15 cellular contexts compared by ENCODE assay signal in the genomic region with DNA sequence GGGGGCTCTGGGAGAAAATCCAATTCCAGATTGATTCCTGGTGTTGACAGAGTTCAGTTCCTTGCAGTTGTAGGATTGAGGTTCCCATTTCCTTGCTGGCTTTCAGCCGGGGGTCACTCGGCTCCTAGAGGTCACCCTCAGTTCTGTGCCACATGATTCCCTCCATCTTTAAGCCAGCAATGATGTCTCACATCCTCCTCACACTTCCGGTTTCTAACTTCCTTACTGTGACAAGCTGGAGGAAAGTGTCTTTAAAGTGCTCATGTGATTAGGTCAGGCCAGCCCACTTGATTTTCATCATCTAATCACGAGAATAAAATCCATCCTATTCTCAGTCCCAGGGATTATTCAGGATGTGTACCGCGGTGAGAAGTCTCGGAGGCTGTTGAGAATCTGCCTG. TPM values are rescaled to one million over a fixed set of nuclear protein-coding genes. Genes with fewer than 3 reads are reported as not detected.
A peak's percentile ranks its signal among the peaks of the same experiment; 100 is the strongest.
DNase-seq lines count a peak whose midpoint lies in the region; ATAC-seq and TF ChIP-seq lines count a peak whose summit lies in the region.
"Had no signal": no experiment of that assay in that cellular context is flagged by ENCODE, and none has a peak within 500 bp of the region (broad histone marks: within the 10 kb centered on the region; RNA-seq: fewer than 3 reads in every experiment).

No MANE protein-coding gene starts in this region.

- H3K4me1 Mint-ChIP-seq in activated CD4-positive, alpha-beta T cell treated with anti-CD3 and anti-CD28 coated beads, Interleukin-2, amount 10 ng/mL, durations not matched to agents 7 days and 5 days, result peaks cover 2% of the 10 kb centered on the region

- H3K27me3 ChIP-seq in GM06990 (replicated peaks; ENCODE audit: control insufficient read depth, insufficient read depth, low read length), result no peaks in the 10 kb centered on the region
- H3K27me3 ChIP-seq in SU-DHL-6 (ENCODE audit: low read length), result no peaks in the 10 kb centered on the region
- H3K27me3 ChIP-seq: pancreas had no signal

- no peak overlapping the region for H3K27ac Mint-ChIP-seq in activated CD4-positive, alpha-beta T cell treated with anti-CD3 and anti-CD28 coated beads, Interleukin-2, amount 10 ng/mL, durations not matched to agents 7 days and 5 days
- H3K27ac Mint-ChIP-seq: activated T-helper 2 cell treated with anti-CD3 and anti-CD28 coated beads, Interferon-gamma antibody, Interleukin-2, Interleukin-4, amounts not matched to agents 10 μg/mL and 5 μg/mL and 100 μg/mL, durations not matched to agents 14 hours and 24 hours and 36 hours; CD14-positive monocyte had no signal

- H3F3A ChIP-seq in SU-DHL-6 (ENCODE audit: insufficient read depth), result no peaks in the 10 kb centered on the region

- CTCF ChIA-PET in activated CD4-positive, alpha-beta T cell treated with anti-CD3 and anti-CD28 coated beads, Interleukin-2, amount 10 ng/mL, durations not matched to agents 7 days and 5 days (lab: Charles Lee), result interaction anchor here (0.6 to 1.0 kb wide), 2 partner anchors 30 to 187 kb away, joined by 3 to 4 read pairs; no protein-coding TSS in a partner anchor

- ATAC-seq in GM21367 (IDR thresholded peaks at IDR 0.05; ENCODE audit: unreplicated experiment), result peak; percentile 58
- ATAC-seq in HG03457 (IDR thresholded peaks at IDR 0.05; ENCODE audit: unreplicated experiment), result peak; percentile 66
- no peak for ATAC-seq in GM19328 (IDR thresholded peaks at IDR 0.05; ENCODE audit: unreplicated experiment)
- ATAC-seq: pancreas had no signal

- no peaks in the 10 kb centered on the region for H3K36me3 Mint-ChIP-seq in activated CD4-positive, alpha-beta T cell treated with anti-CD3 and anti-CD28 coated beads, Interleukin-2, amount 10 ng/mL, durations not matched to agents 7 days and 5 days (ENCODE audit: low read depth)
- H3K36me3 Mint-ChIP-seq: CD14-positive monocyte had no signal

- H3K79me2 ChIP-seq in SU-DHL-6 (ENCODE audit: insufficient read depth, low read length), result no peaks in the 10 kb centered on the region

- H3K27ac ChIP-seq in SU-DHL-6 (ENCODE audit: low read depth, low read length), result no peak overlapping the region
- H3K27ac ChIP-seq: pancreas had no signal

- TF ChIP-seq CTCF in GM06990 (IDR thresholded peaks at IDR 0.05; ENCODE audit: insufficient read depth, low read length, poor library complexity, severe bottlenecking) (no peak), SU-DHL-6 (IDR thresholded peaks at IDR 0.05; ENCODE audit: insufficient read depth, low read length, poor library complexity, severe bottlenecking) (no peak)

- H3K9me3 Mint-ChIP-seq in activated CD4-positive, alpha-beta T cell treated with anti-CD3 and anti-CD28 coated beads, Interleukin-2, amount 10 ng/mL, durations not matched to agents 7 days and 5 days, result no peaks in the 10 kb centered on the region
- H3K9me3 Mint-ChIP-seq: activated T-helper 2 cell treated with anti-CD3 and anti-CD28 coated beads, Interferon-gamma antibody, Interleukin-2, Interleukin-4, amounts not matched to agents 10 μg/mL and 5 μg/mL and 100 μg/mL, durations not matched to agents 14 hours and 24 hours and 36 hours had no signal

- no peaks in the 10 kb centered on the region for H3K9me3 ChIP-seq in SU-DHL-6 (ENCODE audit: insufficient read depth, low read length)
- H3K9me3 ChIP-seq: pancreas had no signal

- peaks cover 8% of the 10 kb centered on the region for H3K27me3 Mint-ChIP-seq in activated CD4-positive, alpha-beta T cell treated with anti-CD3 and anti-CD28 coated beads, Interleukin-2, amount 10 ng/mL, durations not matched to agents 7 days and 5 days

- H3K4me2 ChIP-seq in SU-DHL-6 (ENCODE audit: low read depth, low read length, poor library complexity, severe bottlenecking), result no peak overlapping the region

- no peaks in the 10 kb centered on the region for H4K20me1 ChIP-seq in SU-DHL-6 (ENCODE audit: low read depth, low read length)

- no peak overlapping the region for H3K4me3 Mint-ChIP-seq in activated CD4-positive, alpha-beta T cell treated with anti-CD3 and anti-CD28 coated beads, Interleukin-2, amount 10 ng/mL, durations not matched to agents 7 days and 5 days
- H3K4me3 Mint-ChIP-seq: CD14-positive monocyte had no signal

- no peaks in the 10 kb centered on the region for H3K9me2 ChIP-seq in SU-DHL-6 (replicated peaks; ENCODE audit: insufficient read depth, low read length)

- no peak overlapping the region for H3K9ac ChIP-seq in SU-DHL-6 (ENCODE audit: low read length)

- H2AFZ ChIP-seq in SU-DHL-6 (ENCODE audit: low read depth, low read length, severe bottlenecking), result peak overlapping the region; percentile 83

- DNase-seq in GM06990 (ENCODE audit: extremely low read depth, insufficient read length) (peak; percentile 3), COLO668 (lab: John Stamatoyannopoulos, UW; ENCODE audit: unreplicated experiment) (no peak), C1 segment of cervical spinal cord (lab: John Stamatoyannopoulos, UW) (no peak)
- no peak for DNase-seq in activated CD4-positive, alpha-beta T cell treated with anti-CD3 and anti-CD28 coated beads, Interleukin-2, amount 10 ng/mL, durations not matched to agents 7 days and 5 days
- DNase-seq: activated CD4-positive, CD25-positive, alpha-beta regulatory T cell; hypothalamus; NCI-H2081 treated with DMSO at 0.1 percent for 48 hours; pancreas had no signal

- no peaks in the 10 kb centered on the region for H3K36me3 ChIP-seq in GM06990 (ENCODE audit: control insufficient read depth, insufficient read depth, low read length)
- no peaks in the 10 kb centered on the region for H3K36me3 ChIP-seq in SU-DHL-6 (ENCODE audit: low read length)
- H3K36me3 ChIP-seq: pancreas had no signal

- H3K4me3 ChIP-seq in GM06990 (replicated peaks; ENCODE audit: low read depth, low read length) (no peak overlapping the region), SU-DHL-6 (ENCODE audit: insufficient read depth, low read length, poor library complexity, severe bottlenecking) (no peak overlapping the region)
- H3K4me3 ChIP-seq: lung, pancreas had no signal

- POLR2A ChIA-PET in activated CD4-positive, alpha-beta T cell treated with anti-CD3 and anti-CD28 coated beads, Interleukin-2, amount 10 ng/mL, durations not matched to agents 7 days and 5 days (lab: Charles Lee), result no interaction called here

RNA-seq across cellular contexts. Expression of a gene that starts 19.5 kb away (rescaled TPM):
- not detected for total RNA-seq in activated CD4-positive, alpha-beta T cell treated with anti-CD3 and anti-CD28 coated beads, Interleukin-2, amount 10 ng/mL, durations not matched to agents 7 days and 5 days
- total RNA-seq: activated T-helper 2 cell treated with anti-CD3 and anti-CD28 coated beads, Interferon-gamma antibody, Interleukin-2, Interleukin-4, amounts not matched to agents 10 μg/mL and 5 μg/mL and 100 μg/mL, durations not matched to agents 14 hours and 24 hours and 36 hours had no signal
